Comparison of ENCODE assay signal across 38 cellular contexts in genomic region chr1:31346882-31347281, GRCh38. TPM values are rescaled to one million over a fixed set of nuclear protein-coding genes. Genes with fewer than 3 reads are reported as not detected.
"Had no signal": no experiment of that assay in that cellular context is flagged by ENCODE, and none has a peak within 500 bp of the region (broad histone marks: within the 10 kb centered on the region; RNA-seq: fewer than 3 reads in every experiment).

No MANE protein-coding gene starts in this region.

- ATAC-seq: activated CD4-positive, alpha-beta T cell treated with anti-CD3 and anti-CD28 coated beads for 36 hours; activated CD8-positive, alpha-beta memory T cell treated with anti-CD3 and anti-CD28 coated beads, Interleukin-2, amount 10 ng/mL, durations not matched to agents 7 days and 5 days; activated CD8-positive, alpha-beta T cell treated with anti-CD3 and anti-CD28 coated beads, Interleukin-2, amount 10 ng/mL, durations not matched to agents 7 days and 5 days; activated naive CD8-positive, alpha-beta T cell treated with anti-CD3 and anti-CD28 coated beads, Interleukin-2, amount 50 U/mL, for 24 hours; body of pancreas; effector memory CD8-positive, alpha-beta T cell; gastroesophageal sphincter; T-cell had no signal

- H3K9me3 Mint-ChIP-seq: activated CD4-positive, alpha-beta memory T cell treated with anti-CD3 and anti-CD28 coated beads for 36 hours; activated CD4-positive, alpha-beta T cell treated with anti-CD3 and anti-CD28 coated beads, Interleukin-2, amount 10 ng/mL, durations not matched to agents 24 days and 14 days; activated naive CD4-positive, alpha-beta T cell treated with anti-CD3 and anti-CD28 coated beads for 36 hours; activated naive CD4-positive, alpha-beta T cell treated with anti-CD3 and anti-CD28 coated beads, Interleukin-2, amount 50 U/mL, for 24 hours; activated naive CD8-positive, alpha-beta T cell treated with anti-CD3 and anti-CD28 coated beads for 36 hours; activated naive CD8-positive, alpha-beta T cell treated with anti-CD3 and anti-CD28 coated beads, Interleukin-2, amount 50 U/mL, for 24 hours; activated T-helper 1 cell treated with anti-CD3 and anti-CD28 coated beads, Interleukin-12 subunit alpha, Interleukin-12 subunit beta, Interleukin-2, Interleukin-4 antibody, amounts not matched to agents 30 ng/mL and 10 ng/mL and 1 ng/mL, durations not matched to agents 14 hours and 24 hours and 36 hours; activated T-helper 2 cell treated with anti-CD3 and anti-CD28 coated beads, Interferon-gamma antibody, Interleukin-2, Interleukin-4, amounts not matched to agents 10 μg/mL and 5 μg/mL and 100 μg/mL, durations not matched to agents 14 hours and 24 hours and 36 hours; effector memory CD8-positive, alpha-beta T cell; T-cell; T-helper 1 cell treated with Interleukin-12 subunit alpha and Interleukin-12 subunit beta and Interleukin-4 antibody, amounts not matched to agents 30 μg/mL and 1 μg/mL, for 36 hours had no signal

- H3K27ac Mint-ChIP-seq: activated CD4-positive, alpha-beta memory T cell treated with anti-CD3 and anti-CD28 coated beads for 36 hours; activated CD4-positive, alpha-beta T cell treated with anti-CD3 and anti-CD28 coated beads for 36 hours; activated CD4-positive, alpha-beta T cell treated with anti-CD3 and anti-CD28 coated beads, Interleukin-2, amount 10 ng/mL, durations not matched to agents 24 days and 14 days; activated CD8-positive, alpha-beta memory T cell treated with anti-CD3 and anti-CD28 coated beads, Interleukin-2, amount 10 ng/mL, durations not matched to agents 7 days and 5 days; activated CD8-positive, alpha-beta T cell treated with anti-CD3 and anti-CD28 coated beads, Interleukin-2, amount 10 ng/mL, durations not matched to agents 7 days and 5 days; activated naive CD4-positive, alpha-beta T cell treated with anti-CD3 and anti-CD28 coated beads for 36 hours; activated naive CD4-positive, alpha-beta T cell treated with anti-CD3 and anti-CD28 coated beads, Interleukin-2, amount 50 U/mL, for 24 hours; activated naive CD8-positive, alpha-beta T cell treated with anti-CD3 and anti-CD28 coated beads for 36 hours; activated naive CD8-positive, alpha-beta T cell treated with anti-CD3 and anti-CD28 coated beads, Interleukin-2, amount 50 U/mL, for 24 hours; activated T-helper 1 cell treated with anti-CD3 and anti-CD28 coated beads, Interleukin-12 subunit alpha, Interleukin-12 subunit beta, Interleukin-2, Interleukin-4 antibody, amounts not matched to agents 30 ng/mL and 10 ng/mL and 1 ng/mL, durations not matched to agents 14 hours and 24 hours and 36 hours; activated T-helper 2 cell treated with anti-CD3 and anti-CD28 coated beads, Interferon-gamma antibody, Interleukin-2, Interleukin-4, amounts not matched to agents 10 μg/mL and 5 μg/mL and 100 μg/mL, durations not matched to agents 14 hours and 24 hours and 36 hours; effector memory CD8-positive, alpha-beta T cell; T-cell; T-helper 1 cell treated with Interleukin-12 subunit alpha and Interleukin-12 subunit beta and Interleukin-4 antibody, amounts not matched to agents 30 μg/mL and 1 μg/mL, for 36 hours had no signal

- H3K27me3 ChIP-seq: adrenal gland, body of pancreas, esophagus squamous epithelium, gastroesophageal sphincter had no signal

- DNase-seq: activated CD4-positive, alpha-beta memory T cell treated with anti-CD3 and anti-CD28 coated beads for 36 hours; activated CD4-positive, alpha-beta T cell treated with anti-CD3 and anti-CD28 coated beads for 36 hours; activated CD4-positive, alpha-beta T cell treated with anti-CD3 and anti-CD28 coated beads, Interleukin-2, amount 10 ng/mL, durations not matched to agents 24 days and 14 days; activated CD4-positive, CD25-positive, alpha-beta regulatory T cell; activated CD4-positive, CD25-positive, alpha-beta regulatory T cell treated with anti-CD3 and anti-CD28 coated beads, Interleukin-2, amount 50 U/mL, for 72 hours; activated CD8-positive, alpha-beta memory T cell treated with anti-CD3 and anti-CD28 coated beads, Interleukin-2, amount 10 ng/mL, durations not matched to agents 7 days and 5 days; activated CD8-positive, alpha-beta memory T cell treated with anti-CD3 and anti-CD28 coated beads, Interleukin-2, amount 50 U/mL, for 4 hours; activated CD8-positive, alpha-beta T cell treated with anti-CD3 and anti-CD28 coated beads, Interleukin-2, amount 10 ng/mL, durations not matched to agents 7 days and 5 days; activated effector memory CD4-positive, alpha-beta T cell treated with anti-CD3 and anti-CD28 coated beads, Interleukin-2, amount 50 U/mL, for 16 hours; activated naive CD4-positive, alpha-beta T cell treated with anti-CD3 and anti-CD28 coated beads for 36 hours; activated naive CD8-positive, alpha-beta T cell treated with anti-CD3 and anti-CD28 coated beads for 36 hours; activated naive CD8-positive, alpha-beta T cell treated with anti-CD3 and anti-CD28 coated beads, Interleukin-2, amount 50 U/mL, for 24 hours; activated T-cell treated with anti-CD3 and anti-CD28 coated beads, Interleukin-2, amount 50 U/mL, for 1 hour; activated T-cell treated with anti-CD3 and anti-CD28 coated beads, Interleukin-2, amount 50 U/mL, for 48 hours; adrenal gland; amygdala; aorta; body of pancreas; caudate nucleus; cortex of kidney; dermis blood vessel endothelial cell; effector CD4-positive, alpha-beta T cell; effector memory CD8-positive, alpha-beta T cell; esophagus squamous epithelium; foreskin melanocyte; head of caudate nucleus; SW 1271; T-cell; T1000 had no signal

- H3K4me1 Mint-ChIP-seq: activated CD4-positive, alpha-beta T cell treated with anti-CD3 and anti-CD28 coated beads, Interleukin-2, amount 10 ng/mL, durations not matched to agents 24 days and 14 days; activated CD8-positive, alpha-beta memory T cell treated with anti-CD3 and anti-CD28 coated beads, Interleukin-2, amount 10 ng/mL, durations not matched to agents 7 days and 5 days; activated naive CD4-positive, alpha-beta T cell treated with anti-CD3 and anti-CD28 coated beads, Interleukin-2, amount 50 U/mL, for 24 hours; activated naive CD8-positive, alpha-beta T cell treated with anti-CD3 and anti-CD28 coated beads for 36 hours; activated naive CD8-positive, alpha-beta T cell treated with anti-CD3 and anti-CD28 coated beads, Interleukin-2, amount 50 U/mL, for 24 hours; T-cell had no signal

- H3K27me3 Mint-ChIP-seq: activated CD4-positive, alpha-beta memory T cell treated with anti-CD3 and anti-CD28 coated beads for 36 hours; activated CD4-positive, alpha-beta T cell treated with anti-CD3 and anti-CD28 coated beads for 36 hours; activated CD4-positive, alpha-beta T cell treated with anti-CD3 and anti-CD28 coated beads, Interleukin-2, amount 10 ng/mL, durations not matched to agents 24 days and 14 days; activated CD8-positive, alpha-beta memory T cell treated with anti-CD3 and anti-CD28 coated beads, Interleukin-2, amount 10 ng/mL, durations not matched to agents 7 days and 5 days; activated naive CD4-positive, alpha-beta T cell treated with anti-CD3 and anti-CD28 coated beads, Interleukin-2, amount 50 U/mL, for 24 hours; activated naive CD8-positive, alpha-beta T cell treated with anti-CD3 and anti-CD28 coated beads for 36 hours; activated naive CD8-positive, alpha-beta T cell treated with anti-CD3 and anti-CD28 coated beads, Interleukin-2, amount 50 U/mL, for 24 hours; effector memory CD8-positive, alpha-beta T cell; T-cell had no signal

- H3K4me3 Mint-ChIP-seq: activated CD4-positive, alpha-beta memory T cell treated with anti-CD3 and anti-CD28 coated beads for 36 hours; activated CD4-positive, alpha-beta T cell treated with anti-CD3 and anti-CD28 coated beads for 36 hours; activated CD4-positive, alpha-beta T cell treated with anti-CD3 and anti-CD28 coated beads, Interleukin-2, amount 10 ng/mL, durations not matched to agents 24 days and 14 days; activated CD8-positive, alpha-beta memory T cell treated with anti-CD3 and anti-CD28 coated beads, Interleukin-2, amount 10 ng/mL, durations not matched to agents 7 days and 5 days; activated CD8-positive, alpha-beta T cell treated with anti-CD3 and anti-CD28 coated beads, Interleukin-2, amount 10 ng/mL, durations not matched to agents 7 days and 5 days; activated naive CD4-positive, alpha-beta T cell treated with anti-CD3 and anti-CD28 coated beads for 36 hours; activated naive CD4-positive, alpha-beta T cell treated with anti-CD3 and anti-CD28 coated beads, Interleukin-2, amount 50 U/mL, for 24 hours; activated naive CD8-positive, alpha-beta T cell treated with anti-CD3 and anti-CD28 coated beads for 36 hours; activated naive CD8-positive, alpha-beta T cell treated with anti-CD3 and anti-CD28 coated beads, Interleukin-2, amount 50 U/mL, for 24 hours; activated T-helper 1 cell treated with anti-CD3 and anti-CD28 coated beads, Interleukin-12 subunit alpha, Interleukin-12 subunit beta, Interleukin-2, Interleukin-4 antibody, amounts not matched to agents 30 ng/mL and 10 ng/mL and 1 ng/mL, durations not matched to agents 14 hours and 24 hours and 36 hours; effector memory CD8-positive, alpha-beta T cell; T-cell; T-helper 1 cell treated with Interleukin-12 subunit alpha and Interleukin-12 subunit beta and Interleukin-4 antibody, amounts not matched to agents 30 μg/mL and 1 μg/mL, for 36 hours had no signal

- H3K4me1 ChIP-seq: adrenal gland, body of pancreas, esophagus squamous epithelium, gastroesophageal sphincter had no signal

- H3K27ac ChIP-seq: adrenal gland, body of pancreas, esophagus squamous epithelium, gastroesophageal sphincter had no signal

- H3K9me3 ChIP-seq: adrenal gland, body of pancreas, esophagus squamous epithelium, gastroesophageal sphincter had no signal

- H3K4me3 ChIP-seq: adrenal gland, body of pancreas, esophagus squamous epithelium, gastroesophageal sphincter had no signal

- FAIRE-seq: colon had no signal

RNA-seq across cellular contexts. Expression of gene FABP3, which starts 26.0 kb away (rescaled TPM):
- total RNA-seq: activated CD4-positive, alpha-beta memory T cell treated with anti-CD3 and anti-CD28 coated beads for 36 hours; activated CD4-positive, alpha-beta T cell treated with anti-CD3 and anti-CD28 coated beads for 36 hours; activated CD4-positive, alpha-beta T cell treated with anti-CD3 and anti-CD28 coated beads, Interleukin-2, amount 10 ng/mL, durations not matched to agents 24 days and 14 days; activated CD8-positive, alpha-beta memory T cell treated with anti-CD3 and anti-CD28 coated beads for 36 hours; activated CD8-positive, alpha-beta memory T cell treated with anti-CD3 and anti-CD28 coated beads, Interleukin-2, amount 10 ng/mL, durations not matched to agents 7 days and 5 days; activated CD8-positive, alpha-beta T cell treated with anti-CD3 and anti-CD28 coated beads, Interleukin-2, amount 10 ng/mL, durations not matched to agents 7 days and 5 days; activated naive CD4-positive, alpha-beta T cell treated with anti-CD3 and anti-CD28 coated beads for 36 hours; activated naive CD8-positive, alpha-beta T cell treated with anti-CD3 and anti-CD28 coated beads for 36 hours; activated T-helper 1 cell treated with anti-CD3 and anti-CD28 coated beads, Interleukin-12 subunit alpha, Interleukin-12 subunit beta, Interleukin-2, Interleukin-4 antibody, amounts not matched to agents 30 ng/mL and 10 ng/mL and 1 ng/mL, durations not matched to agents 14 hours and 24 hours and 36 hours; activated T-helper 2 cell treated with anti-CD3 and anti-CD28 coated beads, Interferon-gamma antibody, Interleukin-2, Interleukin-4, amounts not matched to agents 10 μg/mL and 5 μg/mL and 100 μg/mL, durations not matched to agents 14 hours and 24 hours and 36 hours; glomerular endothelial cell; T-helper 2 cell treated with Interferon-gamma antibody and Interleukin-4, amounts not matched to agents 100 ng/mL and 5 ng/mL, for 36 hours had no signal
